1 cellular context compared by ENCODE assay signal in the genomic region with DNA sequence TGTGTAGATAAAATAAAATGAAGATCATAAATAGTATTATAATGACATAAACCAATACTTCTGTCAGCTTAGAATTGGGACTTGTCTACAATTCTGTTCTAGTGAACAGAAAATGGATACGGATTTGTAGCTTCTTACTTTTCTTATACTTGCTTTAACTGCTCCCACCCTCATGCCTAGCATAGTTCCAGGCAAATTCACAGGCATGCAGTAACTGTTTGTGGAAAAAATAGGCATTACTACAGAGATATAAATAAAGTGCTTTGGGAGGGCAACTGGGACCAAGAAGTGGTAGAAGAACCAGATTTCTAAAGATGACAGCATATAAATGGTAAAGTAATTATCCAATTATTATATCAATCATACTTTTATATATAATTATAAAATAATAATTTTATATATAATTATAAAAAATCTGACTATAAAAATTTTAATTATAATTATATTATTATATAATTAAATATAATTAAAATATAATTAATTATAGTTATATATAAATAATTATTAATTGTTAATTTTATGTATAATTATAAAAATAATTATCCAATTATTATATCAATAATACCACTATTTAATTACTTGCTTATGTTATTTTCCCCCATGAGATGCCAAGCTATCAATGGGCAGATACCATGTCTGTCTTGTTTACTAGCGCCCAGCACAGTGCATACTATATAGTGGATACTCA.
TF ChIP-seq lines count a peak whose summit lies in the region.

No MANE protein-coding gene starts in this region.

TF ChIP-seq in HepG2, 621 proteins besides CTCF, POLR2A, EP300 and RAD21 (continued from another document):
- TF ChIP-seq ZNF616 (CRISPR knock-in tag; IDR thresholded peaks at IDR 0.05; ENCODE audit: low read depth) (no peak), RFX3 (CRISPR knock-in tag; IDR thresholded peaks at IDR 0.05) (no peak), ZNF563 (CRISPR knock-in tag; IDR thresholded peaks at IDR 0.05) (no peak), PRMT3 (CRISPR knock-in tag; IDR thresholded peaks at IDR 0.05; ENCODE audit: borderline replicate concordance, low read depth) (no peak), GZF1 (CRISPR knock-in tag; IDR thresholded peaks at IDR 0.05) (no peak), KLF16 (CRISPR knock-in tag; IDR thresholded peaks at IDR 0.05) (no peak)
- TF ChIP-seq, protein P1, sequence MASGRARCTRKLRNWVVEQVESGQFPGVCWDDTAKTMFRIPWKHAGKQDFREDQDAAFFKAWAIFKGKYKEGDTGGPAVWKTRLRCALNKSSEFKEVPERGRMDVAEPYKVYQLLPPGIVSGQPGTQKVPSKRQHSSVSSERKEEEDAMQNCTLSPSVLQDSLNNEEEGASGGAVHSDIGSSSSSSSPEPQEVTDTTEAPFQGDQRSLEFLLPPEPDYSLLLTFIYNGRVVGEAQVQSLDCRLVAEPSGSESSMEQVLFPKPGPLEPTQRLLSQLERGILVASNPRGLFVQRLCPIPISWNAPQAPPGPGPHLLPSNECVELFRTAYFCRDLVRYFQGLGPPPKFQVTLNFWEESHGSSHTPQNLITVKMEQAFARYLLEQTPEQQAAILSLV (CRISPR knock-in tag; IDR thresholded peaks at IDR 0.05; ENCODE audit: borderline replicate concordance), result no peak
TF ChIP-seq in HepG2: peak in this region for 0.
